1 cellular context compared by ENCODE assay signal in genomic region chr5:75513841-75514240, GRCh38.
TF ChIP-seq lines count a peak whose summit lies in the region.

No MANE protein-coding gene starts in this region.

TF ChIP-seq in IMR-90, 13 proteins besides CTCF, POLR2A, EP300 and RAD21:
- no peak for TF ChIP-seq FOS (IDR thresholded peaks at IDR 0.05; ENCODE audit: low read depth, low read length)
